In the genomic region with DNA sequence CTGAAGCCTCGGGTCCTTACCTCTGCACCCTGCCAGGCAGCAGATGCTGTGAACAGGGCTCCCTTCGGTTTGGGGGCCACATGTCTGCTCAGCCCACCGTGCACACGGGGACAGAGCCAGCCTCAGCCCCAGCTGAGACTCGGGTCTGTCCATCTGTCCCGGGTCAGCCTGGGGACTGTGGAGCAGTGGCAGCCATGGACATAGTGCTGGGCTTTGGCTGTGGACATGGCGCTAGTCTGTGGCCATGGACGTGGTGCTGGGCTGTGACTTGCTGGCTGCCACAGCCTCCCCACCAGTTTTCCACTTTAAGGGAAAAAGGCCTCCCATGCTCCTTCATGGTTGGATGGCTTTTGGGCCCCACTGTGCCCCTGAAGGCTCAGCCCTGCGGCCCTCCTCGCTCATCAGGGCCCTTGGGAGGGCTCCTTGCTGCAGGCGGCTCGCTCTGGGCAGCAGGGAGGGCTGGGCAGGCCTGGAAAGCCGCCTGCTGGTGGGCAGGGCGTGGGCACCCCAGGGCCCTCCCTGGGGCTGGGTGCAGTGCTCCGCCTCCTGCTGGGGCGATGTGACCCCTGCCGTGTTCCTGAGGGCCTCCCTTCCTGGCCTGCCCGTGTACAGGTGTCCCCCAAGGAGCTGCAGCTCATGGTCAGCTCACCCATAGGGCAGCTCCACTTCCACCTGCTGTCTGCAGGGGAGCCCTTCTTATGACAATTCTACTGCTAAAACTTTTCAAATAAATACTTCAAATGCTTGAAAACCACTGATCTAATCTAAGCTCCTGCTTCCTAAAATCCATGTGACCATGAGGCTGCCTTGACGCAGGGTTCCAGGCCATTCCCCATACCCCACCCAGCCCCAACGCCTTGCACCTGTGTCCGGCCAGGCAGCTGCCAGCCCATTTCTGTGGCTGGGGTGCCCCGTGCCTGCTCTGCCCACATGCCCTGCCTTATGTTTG, we compare ENCODE assay signal across 15 cellular contexts.
DNase-seq lines count a peak whose midpoint lies in the region; ATAC-seq, FAIRE-seq and TF ChIP-seq lines count a peak whose summit lies in the region.
"Had no signal": no experiment of that assay in that cellular context is flagged by ENCODE, and none has a peak within 500 bp of the region (broad histone marks: within the 10 kb centered on the region; RNA-seq: fewer than 3 reads in every experiment).

No MANE protein-coding gene starts in this region.

- H3K9ac ChIP-seq in SK-N-SH (no peak overlapping the region), HepG2 (ENCODE audit: insufficient read depth, low read depth, low read length) (no peak overlapping the region)

- H3K9me2 ChIP-seq in SK-N-SH = no peaks in the 10 kb centered on the region

- ATAC-seq in SK-N-SH treated with all-trans-retinoic acid at 6 μM for 48 hours (no peak), HepG2 (no peak)

- no TSS peak for BruUV-seq in HepG2 (replicated peaks; lab: Mats Ljungman, UMichigan)

- H3K4me2 ChIP-seq in SK-N-SH (no peak overlapping the region), HepG2 (ENCODE audit: low read depth, low read length) (no peak overlapping the region)
- H3K4me2 ChIP-seq: PC-9 had no signal

- no peaks in the 10 kb centered on the region for H3K79me2 ChIP-seq in SK-N-SH (ENCODE audit: insufficient read depth)
- no peaks in the 10 kb centered on the region for H3K79me2 ChIP-seq in HepG2 (ENCODE audit: insufficient read depth, low read length)

- H3K27ac ChIP-seq in SK-N-SH (ENCODE audit: low read depth in 2 of 2, low read length in 1 of 2) (no peak overlapping the region; a peak in 1 of 4 replicates), WERI-Rb-1 (no peak overlapping the region), HepG2 (ENCODE audit: extremely low read length, insufficient read depth, low read length) (no peak overlapping the region), sigmoid colon (no peak overlapping the region)
- H3K27ac ChIP-seq: 22Rv1, adrenal gland, PC-9, prostate gland, SJSA1, uterus had no signal

- TF ChIP-seq RAD21 in SK-N-SH (IDR thresholded peaks at IDR 0.05; ENCODE audit: low read length) = no peak
- no peak for TF ChIP-seq RAD21 in HepG2 (CRISPR knock-in tag; IDR thresholded peaks at IDR 0.05)

- peaks cover 0 to 33% of the 10 kb centered on the region in 2 experiments; a peak in 1 of 4 replicates for H3K4me1 ChIP-seq in SK-N-SH (ENCODE audit: control insufficient read depth in 1 of 2, insufficient read depth in 2 of 2, low read depth in 1 of 2, low read length in 1 of 2)
- H3K4me1 ChIP-seq in HepG2 (ENCODE audit: insufficient read depth, low read length) = peaks cover 32% of the 10 kb centered on the region
- H3K4me1 ChIP-seq in sigmoid colon = peaks cover 0 to 26% (median 23%) of the 10 kb centered on the region in 4 donors
- H3K4me1 ChIP-seq: uterus had no signal

- POLR2A ChIA-PET in SK-N-SH (lab: Yijun Ruan, JAX) = interaction anchor here (1.0 to 2.2 kb wide), 4 partner anchors 16 to 62 kb away, joined by 3 to 9 read pairs (median 5); no protein-coding TSS in a partner anchor
- POLR2A ChIA-PET in HepG2 (lab: Yijun Ruan, JAX) = no interaction called here

- in situ Hi-C loops in HepG2 (cut with HindIII; ENCODE audit: extremely low pct_ligation_motif_present, low pct_unique_long_range_greater_than_20kb) = loop anchor here (5.0 kb wide), 1 partner anchor 56 kb away; no protein-coding TSS in a partner anchor

- H3K36me3 ChIP-seq in SK-N-SH (replicated peaks in 1 of 2; ENCODE audit: control insufficient read depth in 1 of 2, insufficient read depth in 2 of 2, low read length in 1 of 2) (peaks cover 0 to 5% of the 10 kb centered on the region in 2 experiments), WERI-Rb-1 (peaks cover 14% of the 10 kb centered on the region), HepG2 (replicated peaks in 1 of 2; ENCODE audit: control insufficient read depth in 1 of 2, insufficient read depth in 2 of 2, low read length in 2 of 2) (peaks cover 3 to 7% of the 10 kb centered on the region in 2 experiments; a peak in 1 of 5 replicates), sigmoid colon (peaks cover 0 to 25% (median 9%) of the 10 kb centered on the region in 4 donors)
- H3K36me3 ChIP-seq: prostate gland, uterus had no signal

- CTCF ChIA-PET in SK-N-SH (lab: Yijun Ruan, JAX) (interaction anchor here (0.6 to 16.1 kb wide), 29 partner anchors 9 to 952 kb away, joined by 3 to 739 read pairs (median 6); a partner anchor contains a TSS), HepG2 (lab: Yijun Ruan, JAX; ENCODE audit: low intra/inter-chr PET ratio, low total read pairs) (interaction anchor here (1.3 to 4.4 kb wide), 2 partner anchors 11 to 56 kb away, joined by 4 to 79 read pairs; no protein-coding TSS in a partner anchor)

- H3K9me3 ChIP-seq in SK-N-SH = no peaks in the 10 kb centered on the region
- H3K9me3 ChIP-seq in WERI-Rb-1 (ENCODE audit: severe bottlenecking) = no peaks in the 10 kb centered on the region
- no peaks in the 10 kb centered on the region for H3K9me3 ChIP-seq in HepG2 (ENCODE audit: low read length)
- no peaks in the 10 kb centered on the region for H3K9me3 ChIP-seq in sigmoid colon
- H3K9me3 ChIP-seq: adrenal gland, prostate gland, SJSA1, uterus had no signal

- TF ChIP-seq EP300 in SK-N-SH (IDR thresholded peaks at IDR 0.05; ENCODE audit: borderline replicate concordance in 1 of 2, low read depth in 1 of 2, low read length in 1 of 2) = no peak
- no peak for TF ChIP-seq EP300 in HepG2 (IDR thresholded peaks at IDR 0.05; ENCODE audit: low read depth in 2 of 2, low read length in 2 of 2)
- no peak for TF ChIP-seq EP300 in HepG2 (CRISPR knock-in tag; IDR thresholded peaks at IDR 0.05; ENCODE audit: borderline replicate concordance)
- TF ChIP-seq EP300 in sigmoid colon (IDR thresholded peaks at IDR 0.05) = no peak

- TF ChIP-seq POLR2A in HepG2 (IDR thresholded peaks at IDR 0.05; ENCODE audit: insufficient read depth in 1 of 2, low read depth in 2 of 2, low read length in 2 of 2) = no peak
- no peak for TF ChIP-seq POLR2A in sigmoid colon (IDR thresholded peaks at IDR 0.05)

- no peaks in the 10 kb centered on the region for H3F3A ChIP-seq in SK-N-SH (replicated peaks; ENCODE audit: insufficient read depth)

- 95% methylated on average over 4 of the region's 22 CpGs for WGBS in SK-N-SH (ENCODE audit: low lambda C conversion rate)
- 100% methylated on average over 3 of the region's 22 CpGs for WGBS in HepG2 (ENCODE audit: low lambda C conversion rate)
- WGBS in sigmoid colon, 2 donors = 92 to 93% methylated on average over 22 of the region's 22 CpGs

- H4K20me1 ChIP-seq in SK-N-SH (ENCODE audit: insufficient read depth) = 0 out of 2 replicates have a peak, but pooled peaks cover 3% of the 10 kb centered on the region
- H4K20me1 ChIP-seq in HepG2 (ENCODE audit: insufficient read depth, low read length) = peaks cover 7% of the 10 kb centered on the region; the same call in 1 of the 2 replicates

- intact Hi-C loops in HepG2 (cut with micrococcal nuclease; ENCODE audit: unreplicated experiment) (loop anchor here (1.0 kb wide), 2 partner anchors 26 to 57 kb away; no protein-coding TSS in a partner anchor), sigmoid colon (cut with DNase I) (loop anchor here (1.0 kb wide), 1 partner anchor 57 kb away; no protein-coding TSS in a partner anchor)

- TF ChIP-seq CTCF in SK-N-SH (IDR thresholded peaks at IDR 0.05) = no peak
- TF ChIP-seq CTCF in WERI-Rb-1 (IDR thresholded peaks at IDR 0.05; ENCODE audit: low read depth, low read length) = 0 out of 2 replicates have a peak, but pooled peaks have one; percentile 0
- TF ChIP-seq CTCF in HepG2 (CRISPR knock-in tag; IDR thresholded peaks at IDR 0.05) = no peak
- no peak for TF ChIP-seq CTCF in sigmoid colon (IDR thresholded peaks at IDR 0.05)

- H3K27me3 ChIP-seq in SK-N-SH (ENCODE audit: insufficient read depth) (no peaks in the 10 kb centered on the region), WERI-Rb-1 (ENCODE audit: insufficient read depth, low read depth, severe bottlenecking) (no peaks in the 10 kb centered on the region), HepG2 (ENCODE audit: control insufficient read depth in 1 of 2, insufficient read depth in 2 of 2, low read length in 2 of 2) (no peaks in the 10 kb centered on the region), sigmoid colon (no peaks in the 10 kb centered on the region)
- H3K27me3 ChIP-seq: adrenal gland, SJSA1, uterus had no signal

- H3K4me3 ChIP-seq in SK-N-SH (ENCODE audit: low read depth in 2 of 2, low read length in 1 of 2) (no peak overlapping the region), WERI-Rb-1 (ENCODE audit: low read depth, low read length) (no peak overlapping the region), HepG2 (replicated peaks in 1 of 3; ENCODE audit: insufficient read depth in 1 of 3, low read depth in 2 of 3, low read length in 3 of 3) (no peak overlapping the region), sigmoid colon (no peak overlapping the region)
- H3K4me3 ChIP-seq: adrenal gland, PC-9, prostate gland, SJSA1, uterus had no signal

- no peak for FAIRE-seq in HepG2 (lab: Jason Lieb, UNC)
- FAIRE-seq: frontal cortex had no signal

- no peak for DNase-seq in SK-N-SH
- no peak for DNase-seq in WERI-Rb-1
- no peak for DNase-seq in HepG2 (ENCODE audit: low spot score)
- DNase-seq in sigmoid colon = peak; percentile 42
- no peak for DNase-seq in NK-92 treated with Interleukin-12 subunit alpha and Interleukin-12 subunit beta, amount 100 ng/mL, for 24 hours (lab: John Stamatoyannopoulos, UW)
- DNase-seq in iPS-NIHi7 (ENCODE audit: extremely low spot score) = no peak
- DNase-seq in stimulated activated CD4-positive, alpha-beta T cell treated with anti-CD3 and anti-CD28 coated beads, Interleukin-15, amount 100 ng/mL, for 24 hours = no peak

- H2AFZ ChIP-seq in SK-N-SH (ENCODE audit: low read depth) (no peak overlapping the region), HepG2 (ENCODE audit: low read length) (no peak overlapping the region)
- H2AFZ ChIP-seq: PC-9 had no signal

TF ChIP-seq in SK-N-SH, 30 proteins besides CTCF, POLR2A, EP300 and RAD21:
- no peak for TF ChIP-seq ELF1 (IDR thresholded peaks at IDR 0.05)
- TF ChIP-seq GATA2 (CRISPR knock-in tag; IDR thresholded peaks at IDR 0.05) = no peak
- TF ChIP-seq NFIC (IDR thresholded peaks at IDR 0.05; ENCODE audit: borderline replicate concordance) = no peak
- 0 out of 2 replicates have a peak, but pooled peaks have one; percentile 10 for TF ChIP-seq FOXJ3 (CRISPR knock-in tag; IDR thresholded peaks at IDR 0.05)

TF ChIP-seq in SK-N-SH treated with all-trans-retinoic acid at 6 μM for 48 hours, 23 proteins besides CTCF, POLR2A, EP300 and RAD21 (continues in another document):
- no peak for TF ChIP-seq ZNF8 (CRISPR knock-in tag; IDR thresholded peaks at IDR 0.05)

TF ChIP-seq in HepG2, 621 proteins besides CTCF, POLR2A, EP300 and RAD21 (continues in another document):
- TF ChIP-seq ZC3H4 (CRISPR knock-in tag; IDR thresholded peaks at IDR 0.05; ENCODE audit: borderline replicate concordance) = no peak
